In genomic region chr1:17356387-17356992, GRCh38 we compare ENCODE assay signal across 1 cellular context.
TF ChIP-seq lines count a peak whose summit lies in the region.

No MANE protein-coding gene starts in this region.

TF ChIP-seq in IMR-90, 13 proteins besides CTCF, POLR2A, EP300 and RAD21:
- TF ChIP-seq NFE2L2 (IDR thresholded peaks at IDR 0.05; ENCODE audit: low read depth, low read length) (no peak), MAZ (IDR thresholded peaks at IDR 0.05; ENCODE audit: borderline replicate concordance, low read depth, low read length) (no peak), BHLHE40 (IDR thresholded peaks at IDR 0.05; ENCODE audit: low read depth, low read length) (no peak), CEBPB (IDR thresholded peaks at IDR 0.05; ENCODE audit: low read depth, low read length) (no peak), MAFK (IDR thresholded peaks at IDR 0.05; ENCODE audit: low read depth, low read length) (no peak), FOS (IDR thresholded peaks at IDR 0.05; ENCODE audit: low read depth, low read length) (no peak), ELK1 (IDR thresholded peaks at IDR 0.05; ENCODE audit: borderline replicate concordance, low read depth, low read length) (no peak), CHD1 (IDR thresholded peaks at IDR 0.05; ENCODE audit: low read depth, low read length) (no peak), SMC3 (IDR thresholded peaks at IDR 0.05; ENCODE audit: low read depth, low read length) (no peak)
- TF ChIP-seq, protein P1, sequence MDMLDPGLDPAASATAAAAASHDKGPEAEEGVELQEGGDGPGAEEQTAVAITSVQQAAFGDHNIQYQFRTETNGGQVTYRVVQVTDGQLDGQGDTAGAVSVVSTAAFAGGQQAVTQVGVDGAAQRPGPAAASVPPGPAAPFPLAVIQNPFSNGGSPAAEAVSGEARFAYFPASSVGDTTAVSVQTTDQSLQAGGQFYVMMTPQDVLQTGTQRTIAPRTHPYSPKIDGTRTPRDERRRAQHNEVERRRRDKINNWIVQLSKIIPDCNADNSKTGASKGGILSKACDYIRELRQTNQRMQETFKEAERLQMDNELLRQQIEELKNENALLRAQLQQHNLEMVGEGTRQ (IDR thresholded peaks at IDR 0.05; ENCODE audit: low read depth, low read length) = no peak
